1 cellular context compared by ENCODE assay signal in the genomic region with DNA sequence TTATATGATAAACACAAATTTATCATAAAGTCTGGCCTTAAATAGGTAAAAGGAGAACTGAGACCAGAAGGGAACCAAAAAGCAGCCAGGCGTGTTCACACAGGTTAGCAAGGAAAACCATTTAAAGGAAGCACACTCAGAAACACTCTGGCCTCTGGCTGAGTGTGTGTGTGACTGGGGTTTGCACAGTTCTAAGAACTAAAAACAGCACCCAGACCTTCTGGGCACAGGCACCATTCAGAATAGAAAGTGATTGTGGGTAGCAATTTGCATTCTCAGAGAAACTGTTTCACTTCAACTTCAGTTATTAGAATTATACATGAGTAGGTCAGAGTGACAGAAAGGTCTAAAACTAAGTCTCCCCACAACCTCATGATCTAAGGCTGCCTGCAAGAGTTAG.
TF ChIP-seq lines count a peak whose summit lies in the region.

No MANE protein-coding gene starts in this region.

TF ChIP-seq in GM23338, 12 proteins besides CTCF, POLR2A, EP300 and RAD21:
- TF ChIP-seq, protein P1, sequence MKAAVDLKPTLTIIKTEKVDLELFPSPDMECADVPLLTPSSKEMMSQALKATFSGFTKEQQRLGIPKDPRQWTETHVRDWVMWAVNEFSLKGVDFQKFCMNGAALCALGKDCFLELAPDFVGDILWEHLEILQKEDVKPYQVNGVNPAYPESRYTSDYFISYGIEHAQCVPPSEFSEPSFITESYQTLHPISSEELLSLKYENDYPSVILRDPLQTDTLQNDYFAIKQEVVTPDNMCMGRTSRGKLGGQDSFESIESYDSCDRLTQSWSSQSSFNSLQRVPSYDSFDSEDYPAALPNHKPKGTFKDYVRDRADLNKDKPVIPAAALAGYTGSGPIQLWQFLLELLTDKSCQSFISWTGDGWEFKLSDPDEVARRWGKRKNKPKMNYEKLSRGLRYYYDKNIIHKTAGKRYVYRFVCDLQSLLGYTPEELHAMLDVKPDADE (IDR thresholded peaks at IDR 0.05), result no peak
- TF ChIP-seq STAT1 (IDR thresholded peaks at IDR 0.05; ENCODE audit: unreplicated experiment) (no peak), ZNF331 (CRISPR knock-in tag; IDR thresholded peaks at IDR 0.05; ENCODE audit: low read depth) (no peak), ZNF114 (CRISPR knock-in tag; IDR thresholded peaks at IDR 0.05) (no peak), EZH2phosphoT487 (IDR thresholded peaks at IDR 0.05; ENCODE audit: unreplicated experiment) (no peak), NANOG (IDR thresholded peaks at IDR 0.05; ENCODE audit: borderline replicate concordance) (no peak)
- TF ChIP-seq, protein P2, sequence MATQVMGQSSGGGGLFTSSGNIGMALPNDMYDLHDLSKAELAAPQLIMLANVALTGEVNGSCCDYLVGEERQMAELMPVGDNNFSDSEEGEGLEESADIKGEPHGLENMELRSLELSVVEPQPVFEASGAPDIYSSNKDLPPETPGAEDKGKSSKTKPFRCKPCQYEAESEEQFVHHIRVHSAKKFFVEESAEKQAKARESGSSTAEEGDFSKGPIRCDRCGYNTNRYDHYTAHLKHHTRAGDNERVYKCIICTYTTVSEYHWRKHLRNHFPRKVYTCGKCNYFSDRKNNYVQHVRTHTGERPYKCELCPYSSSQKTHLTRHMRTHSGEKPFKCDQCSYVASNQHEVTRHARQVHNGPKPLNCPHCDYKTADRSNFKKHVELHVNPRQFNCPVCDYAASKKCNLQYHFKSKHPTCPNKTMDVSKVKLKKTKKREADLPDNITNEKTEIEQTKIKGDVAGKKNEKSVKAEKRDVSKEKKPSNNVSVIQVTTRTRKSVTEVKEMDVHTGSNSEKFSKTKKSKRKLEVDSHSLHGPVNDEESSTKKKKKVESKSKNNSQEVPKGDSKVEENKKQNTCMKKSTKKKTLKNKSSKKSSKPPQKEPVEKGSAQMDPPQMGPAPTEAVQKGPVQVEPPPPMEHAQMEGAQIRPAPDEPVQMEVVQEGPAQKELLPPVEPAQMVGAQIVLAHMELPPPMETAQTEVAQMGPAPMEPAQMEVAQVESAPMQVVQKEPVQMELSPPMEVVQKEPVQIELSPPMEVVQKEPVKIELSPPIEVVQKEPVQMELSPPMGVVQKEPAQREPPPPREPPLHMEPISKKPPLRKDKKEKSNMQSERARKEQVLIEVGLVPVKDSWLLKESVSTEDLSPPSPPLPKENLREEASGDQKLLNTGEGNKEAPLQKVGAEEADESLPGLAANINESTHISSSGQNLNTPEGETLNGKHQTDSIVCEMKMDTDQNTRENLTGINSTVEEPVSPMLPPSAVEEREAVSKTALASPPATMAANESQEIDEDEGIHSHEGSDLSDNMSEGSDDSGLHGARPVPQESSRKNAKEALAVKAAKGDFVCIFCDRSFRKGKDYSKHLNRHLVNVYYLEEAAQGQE (IDR thresholded peaks at IDR 0.05; ENCODE audit: unreplicated experiment), result no peak
- TF ChIP-seq, protein P3, sequence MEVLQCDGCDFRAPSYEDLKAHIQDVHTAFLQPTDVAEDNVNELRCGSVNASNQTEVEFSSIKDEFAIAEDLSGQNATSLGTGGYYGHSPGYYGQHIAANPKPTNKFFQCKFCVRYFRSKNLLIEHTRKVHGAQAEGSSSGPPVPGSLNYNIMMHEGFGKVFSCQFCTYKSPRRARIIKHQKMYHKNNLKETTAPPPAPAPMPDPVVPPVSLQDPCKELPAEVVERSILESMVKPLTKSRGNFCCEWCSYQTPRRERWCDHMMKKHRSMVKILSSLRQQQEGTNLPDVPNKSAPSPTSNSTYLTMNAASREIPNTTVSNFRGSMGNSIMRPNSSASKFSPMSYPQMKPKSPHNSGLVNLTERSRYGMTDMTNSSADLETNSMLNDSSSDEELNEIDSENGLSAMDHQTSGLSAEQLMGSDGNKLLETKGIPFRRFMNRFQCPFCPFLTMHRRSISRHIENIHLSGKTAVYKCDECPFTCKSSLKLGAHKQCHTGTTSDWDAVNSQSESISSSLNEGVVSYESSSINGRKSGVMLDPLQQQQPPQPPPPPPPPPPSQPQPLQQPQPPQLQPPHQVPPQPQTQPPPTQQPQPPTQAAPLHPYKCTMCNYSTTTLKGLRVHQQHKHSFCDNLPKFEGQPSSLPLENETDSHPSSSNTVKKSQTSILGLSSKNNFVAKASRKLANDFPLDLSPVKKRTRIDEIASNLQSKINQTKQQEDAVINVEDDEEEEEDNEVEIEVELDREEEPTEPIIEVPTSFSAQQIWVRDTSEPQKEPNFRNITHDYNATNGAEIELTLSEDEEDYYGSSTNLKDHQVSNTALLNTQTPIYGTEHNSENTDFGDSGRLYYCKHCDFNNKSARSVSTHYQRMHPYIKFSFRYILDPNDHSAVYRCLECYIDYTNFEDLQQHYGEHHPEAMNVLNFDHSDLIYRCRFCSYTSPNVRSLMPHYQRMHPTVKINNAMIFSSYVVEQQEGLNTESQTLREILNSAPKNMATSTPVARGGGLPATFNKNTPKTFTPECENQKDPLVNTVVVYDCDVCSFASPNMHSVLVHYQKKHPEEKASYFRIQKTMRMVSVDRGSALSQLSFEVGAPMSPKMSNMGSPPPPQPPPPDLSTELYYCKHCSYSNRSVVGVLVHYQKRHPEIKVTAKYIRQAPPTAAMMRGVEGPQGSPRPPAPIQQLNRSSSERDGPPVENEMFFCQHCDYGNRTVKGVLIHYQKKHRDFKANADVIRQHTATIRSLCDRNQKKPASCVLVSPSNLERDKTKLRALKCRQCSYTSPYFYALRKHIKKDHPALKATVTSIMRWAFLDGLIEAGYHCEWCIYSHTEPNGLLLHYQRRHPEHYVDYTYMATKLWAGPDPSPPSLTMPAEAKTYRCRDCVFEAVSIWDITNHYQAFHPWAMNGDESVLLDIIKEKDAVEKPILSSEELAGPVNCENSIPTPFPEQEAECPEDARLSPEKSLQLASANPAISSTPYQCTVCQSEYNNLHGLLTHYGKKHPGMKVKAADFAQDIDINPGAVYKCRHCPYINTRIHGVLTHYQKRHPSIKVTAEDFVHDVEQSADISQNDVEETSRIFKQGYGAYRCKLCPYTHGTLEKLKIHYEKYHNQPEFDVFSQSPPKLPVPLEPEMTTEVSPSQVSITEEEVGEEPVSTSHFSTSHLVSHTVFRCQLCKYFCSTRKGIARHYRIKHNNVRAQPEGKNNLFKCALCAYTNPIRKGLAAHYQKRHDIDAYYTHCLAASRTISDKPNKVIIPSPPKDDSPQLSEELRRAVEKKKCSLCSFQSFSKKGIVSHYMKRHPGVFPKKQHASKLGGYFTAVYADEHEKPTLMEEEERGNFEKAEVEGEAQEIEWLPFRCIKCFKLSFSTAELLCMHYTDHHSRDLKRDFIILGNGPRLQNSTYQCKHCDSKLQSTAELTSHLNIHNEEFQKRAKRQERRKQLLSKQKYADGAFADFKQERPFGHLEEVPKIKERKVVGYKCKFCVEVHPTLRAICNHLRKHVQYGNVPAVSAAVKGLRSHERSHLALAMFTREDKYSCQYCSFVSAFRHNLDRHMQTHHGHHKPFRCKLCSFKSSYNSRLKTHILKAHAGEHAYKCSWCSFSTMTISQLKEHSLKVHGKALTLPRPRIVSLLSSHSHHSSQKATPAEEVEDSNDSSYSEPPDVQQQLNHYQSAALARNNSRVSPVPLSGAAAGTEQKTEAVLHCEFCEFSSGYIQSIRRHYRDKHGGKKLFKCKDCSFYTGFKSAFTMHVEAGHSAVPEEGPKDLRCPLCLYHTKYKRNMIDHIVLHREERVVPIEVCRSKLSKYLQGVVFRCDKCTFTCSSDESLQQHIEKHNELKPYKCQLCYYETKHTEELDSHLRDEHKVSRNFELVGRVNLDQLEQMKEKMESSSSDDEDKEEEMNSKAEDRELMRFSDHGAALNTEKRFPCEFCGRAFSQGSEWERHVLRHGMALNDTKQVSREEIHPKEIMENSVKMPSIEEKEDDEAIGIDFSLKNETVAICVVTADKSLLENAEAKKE (CRISPR knock-in tag; IDR thresholded peaks at IDR 0.05), result no peak
